23 cellular contexts compared by ENCODE assay signal in the genomic region with DNA sequence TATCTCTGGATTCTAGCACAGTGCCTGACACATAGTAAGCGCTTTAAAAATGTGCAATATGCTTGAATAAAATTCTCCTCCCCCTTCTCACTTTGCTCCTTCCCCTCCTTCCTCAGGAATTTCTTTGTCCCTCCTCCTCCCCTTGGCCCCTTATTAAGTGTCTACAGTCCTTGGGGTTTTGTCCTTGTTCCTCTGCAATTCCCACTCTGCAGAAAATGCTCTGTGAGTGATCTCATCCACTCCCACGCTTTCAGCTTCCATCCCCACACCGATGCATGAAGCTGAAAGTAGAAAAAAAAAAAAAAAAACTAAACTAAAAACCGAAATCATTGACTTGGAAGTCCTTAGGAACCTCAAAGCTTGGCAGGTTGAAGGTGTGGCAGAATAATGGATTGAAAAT.
"Had no signal": no experiment of that assay in that cellular context is flagged by ENCODE, and none has a peak within 500 bp of the region (broad histone marks: within the 10 kb centered on the region; RNA-seq: fewer than 3 reads in every experiment).

No MANE protein-coding gene starts in this region.

- H3K36me3 ChIP-seq: colonic mucosa, neural progenitor cell, prostate gland, sigmoid colon, spleen, thoracic aorta, tibial nerve, upper lobe of left lung had no signal

- H3K9ac ChIP-seq: neural progenitor cell had no signal

- H3K27me3 ChIP-seq: colonic mucosa, neural progenitor cell, tibial nerve, upper lobe of left lung had no signal

- DNase-seq: colonic mucosa; dermis blood vessel endothelial cell; effector memory CD4-positive, alpha-beta T cell; kidney; mesenchymal stem cell; mucosa of descending colon; naive B cell; right cardiac atrium; sigmoid colon; spleen; stimulated activated CD4-positive, alpha-beta T cell treated with anti-CD3 and anti-CD28 coated beads, Interleukin-4, amount 100 ng/mL, for 4 hours; stimulated activated naive CD4-positive, alpha-beta T cell; stimulated activated naive CD8-positive, alpha-beta T cell treated with anti-CD3 and anti-CD28 coated beads, Interleukin-15, amount 100 ng/mL, for 72 hours; upper lobe of left lung had no signal

- ATAC-seq: left lobe of liver; mucosa of descending colon; right cardiac atrium; stimulated activated naive CD8-positive, alpha-beta T cell treated with anti-CD3 and anti-CD28 coated beads, Interleukin-15, amount 100 ng/mL, for 72 hours had no signal

- FAIRE-seq: endometrium, frontal cortex, kidney, urothelium cell line had no signal

- H3K27ac ChIP-seq: colonic mucosa, neural progenitor cell, prostate gland, sigmoid colon, spleen, thoracic aorta, upper lobe of left lung had no signal

- H3K4me3 ChIP-seq: colonic mucosa, mucosa of descending colon, neural progenitor cell, prostate gland, sigmoid colon, skin epidermis, spleen, thoracic aorta, tibial nerve, upper lobe of left lung had no signal

- H3K9me3 ChIP-seq: colonic mucosa, mucosa of descending colon, prostate gland, thoracic aorta, tibial nerve, upper lobe of left lung had no signal

- H2AFZ ChIP-seq: neural progenitor cell had no signal

- H3K4me2 ChIP-seq: neural progenitor cell had no signal

- H3K4me1 ChIP-seq: colonic mucosa, prostate gland, sigmoid colon, upper lobe of left lung had no signal
